Comparison of ENCODE assay signal across 1 cellular context in genomic region chr3:139457066-139457465, GRCh38.
TF ChIP-seq lines count a peak whose summit lies in the region.

No MANE protein-coding gene starts in this region.

TF ChIP-seq in H1, 55 proteins besides CTCF, POLR2A, EP300 and RAD21 (continued from another document):
- TF ChIP-seq CHD7 (IDR thresholded peaks at IDR 0.05; ENCODE audit: insufficient replicate concordance, low read length) (no peak), ATF2 (IDR thresholded peaks at IDR 0.05; ENCODE audit: low read length) (no peak), BRCA1 (IDR thresholded peaks at IDR 0.05; ENCODE audit: low read depth, low read length) (no peak), ASH2L (IDR thresholded peaks at IDR 0.05; ENCODE audit: low read length) (no peak), SRF (IDR thresholded peaks at IDR 0.05; ENCODE audit: low read depth, low read length) (no peak), SP2 (IDR thresholded peaks at IDR 0.05; ENCODE audit: low read length) (no peak), MAFK (IDR thresholded peaks at IDR 0.05; ENCODE audit: low read depth, low read length) (no peak), CBX5 (IDR thresholded peaks at IDR 0.05; ENCODE audit: low read depth, low read length) (no peak), KDM4A (IDR thresholded peaks at IDR 0.05; ENCODE audit: low read depth, low read length, severe bottlenecking) (no peak), KDM5A (IDR thresholded peaks at IDR 0.05; ENCODE audit: low read length) (no peak)
